ENCODE assay signal across 1 cellular context in the genomic region with DNA sequence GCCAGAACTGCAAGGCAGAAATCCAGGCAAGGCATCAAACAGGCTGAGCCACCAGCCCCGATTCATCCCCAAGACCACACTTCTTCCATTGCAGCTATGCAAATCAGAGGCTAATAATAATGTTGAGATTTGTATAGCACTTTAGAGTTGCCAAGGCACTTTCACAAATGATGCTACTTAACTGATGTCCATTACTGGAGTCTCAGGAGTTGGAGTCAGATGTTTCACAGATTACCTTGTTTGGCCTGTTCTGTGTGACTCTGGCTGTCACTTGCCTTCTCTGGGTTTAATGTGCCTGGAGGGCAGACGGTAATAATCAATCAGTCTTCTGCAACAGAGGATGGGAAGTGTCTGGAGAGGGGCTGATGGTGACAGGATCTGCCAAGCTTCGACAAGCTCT.
TF ChIP-seq lines count a peak whose summit lies in the region.

No MANE protein-coding gene starts in this region.

TF ChIP-seq in HepG2, 621 proteins besides CTCF, POLR2A, EP300 and RAD21:
- TF ChIP-seq ZNF652 (CRISPR knock-in tag; IDR thresholded peaks at IDR 0.05; ENCODE audit: borderline replicate concordance, low read depth) (no peak), ZNF501 (CRISPR knock-in tag; IDR thresholded peaks at IDR 0.05) (no peak), NCOR1 (IDR thresholded peaks at IDR 0.05; ENCODE audit: borderline replicate concordance, low read length) (no peak), ZNF598 (CRISPR knock-in tag; IDR thresholded peaks at IDR 0.05; ENCODE audit: borderline replicate concordance) (no peak), GATAD2A (CRISPR knock-in tag; IDR thresholded peaks at IDR 0.05) (no peak), SOX5 (CRISPR knock-in tag; IDR thresholded peaks at IDR 0.05; ENCODE audit: borderline replicate concordance) (no peak), CHD4 (IDR thresholded peaks at IDR 0.05; ENCODE audit: borderline replicate concordance, low read length) (no peak), ZNF20 (CRISPR knock-in tag; IDR thresholded peaks at IDR 0.05) (no peak), NR2F1 (CRISPR knock-in tag; IDR thresholded peaks at IDR 0.05) (no peak), ZNF451 (CRISPR knock-in tag; IDR thresholded peaks at IDR 0.05) (no peak), RORA (CRISPR knock-in tag; IDR thresholded peaks at IDR 0.05) (no peak)
- TF ChIP-seq, protein P1, sequence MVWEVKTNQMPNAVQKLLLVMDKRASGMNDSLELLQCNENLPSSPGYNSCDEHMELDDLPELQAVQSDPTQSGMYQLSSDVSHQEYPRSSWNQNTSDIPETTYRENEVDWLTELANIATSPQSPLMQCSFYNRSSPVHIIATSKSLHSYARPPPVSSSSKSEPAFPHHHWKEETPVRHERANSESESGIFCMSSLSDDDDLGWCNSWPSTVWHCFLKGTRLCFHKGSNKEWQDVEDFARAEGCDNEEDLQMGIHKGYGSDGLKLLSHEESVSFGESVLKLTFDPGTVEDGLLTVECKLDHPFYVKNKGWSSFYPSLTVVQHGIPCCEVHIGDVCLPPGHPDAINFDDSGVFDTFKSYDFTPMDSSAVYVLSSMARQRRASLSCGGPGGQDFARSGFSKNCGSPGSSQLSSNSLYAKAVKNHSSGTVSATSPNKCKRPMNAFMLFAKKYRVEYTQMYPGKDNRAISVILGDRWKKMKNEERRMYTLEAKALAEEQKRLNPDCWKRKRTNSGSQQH (CRISPR knock-in tag; IDR thresholded peaks at IDR 0.05; ENCODE audit: low read depth) = no peak
